In genomic region chr17:48106802-48107136, GRCh38 we compare ENCODE assay signal across 8 cellular contexts. TPM values are rescaled to one million over a fixed set of nuclear protein-coding genes. Genes with fewer than 3 reads are reported as not detected.
DNase-seq lines count a peak whose midpoint lies in the region; ATAC-seq and TF ChIP-seq lines count a peak whose summit lies in the region.

No MANE protein-coding gene starts in this region.

- no peak for DNase-seq in SK-N-SH
- DNase-seq in fibroblast of lung (ENCODE audit: low read depth in 2 of 2) = no peak
- DNase-seq in psoas muscle = no peak
- DNase-seq in NCI-H1105 (lab: John Stamatoyannopoulos, UW) = no peak
- DNase-seq in stimulated activated CD4-positive, alpha-beta T cell treated with anti-CD3 and anti-CD28 coated beads, Interleukin-4, amount 100 ng/mL, for 1 hour = no peak
- DNase-seq in NCI-H1694 (lab: John Stamatoyannopoulos, UW) = no peak
- no peak for DNase-seq in NCI-H524 treated with DMSO at 0.1 percent for 48 hours (lab: John Stamatoyannopoulos, UW)

- no peaks in the 10 kb centered on the region for H3K27me3 ChIP-seq in SK-N-SH (ENCODE audit: insufficient read depth)
- H3K27me3 ChIP-seq in fibroblast of lung (ENCODE audit: control insufficient read depth, insufficient read depth, low read length) = no peaks in the 10 kb centered on the region
- no peaks in the 10 kb centered on the region for H3K27me3 ChIP-seq in psoas muscle (ENCODE audit: insufficient read depth in 3 of 3, low read length in 2 of 3)

- no peak for ATAC-seq in psoas muscle

- H2AFZ ChIP-seq in SK-N-SH (ENCODE audit: low read depth) (peak overlapping the region; percentile 97), fibroblast of lung (ENCODE audit: low read length) (peak overlapping the region; percentile 99)

- H3F3A ChIP-seq in SK-N-SH (replicated peaks; ENCODE audit: insufficient read depth) = peaks cover 19% of the 10 kb centered on the region

- H3K9me3 ChIP-seq in ES-I3 (ENCODE audit: control insufficient read depth, insufficient read depth, low read length) = no peaks in the 10 kb centered on the region
- H3K9me3 ChIP-seq in SK-N-SH = no peaks in the 10 kb centered on the region
- H3K9me3 ChIP-seq in fibroblast of lung (ENCODE audit: control insufficient read depth, insufficient read depth, low read depth, low read length) = no peaks in the 10 kb centered on the region
- H3K9me3 ChIP-seq in psoas muscle = peaks cover 4% of the 10 kb centered on the region

- no peaks in the 10 kb centered on the region for H3K36me3 ChIP-seq in ES-I3 (ENCODE audit: insufficient read depth, low read length)
- H3K36me3 ChIP-seq in SK-N-SH (replicated peaks in 1 of 2; ENCODE audit: control insufficient read depth in 1 of 2, insufficient read depth in 2 of 2, low read length in 1 of 2) = no peaks in the 10 kb centered on the region
- H3K36me3 ChIP-seq in fibroblast of lung (ENCODE audit: control insufficient read depth, insufficient read depth, low read length) = no peaks in the 10 kb centered on the region
- no peaks in the 10 kb centered on the region for H3K36me3 ChIP-seq in psoas muscle (ENCODE audit: insufficient read depth in 1 of 2, low read depth in 1 of 2)

- TF ChIP-seq EP300 in SK-N-SH (IDR thresholded peaks at IDR 0.05; ENCODE audit: borderline replicate concordance in 1 of 2, low read depth in 1 of 2, low read length in 1 of 2) = no peak

- no peak for TF ChIP-seq RAD21 in SK-N-SH (IDR thresholded peaks at IDR 0.05; ENCODE audit: low read length)

- no peaks in the 10 kb centered on the region for H3K9me2 ChIP-seq in SK-N-SH

- 39% methylated on average over 13 of the region's 13 CpGs for WGBS in SK-N-SH (ENCODE audit: low lambda C conversion rate)
- WGBS in psoas muscle, 3 donors = 37 to 39% (median 39%) methylated on average over 13 of the region's 13 CpGs

- H3K27ac ChIP-seq in SK-N-SH (ENCODE audit: low read depth in 2 of 2, low read length in 1 of 2) (peak overlapping the region; percentile 76 to 92; a peak in 3 of 4 replicates), fibroblast of lung (ENCODE audit: insufficient read depth, low read length) (peak overlapping the region; percentile 62), psoas muscle (peak overlapping the region; percentile 98)

- H3K9ac ChIP-seq in ES-I3 (ENCODE audit: low read depth, low read length) (peak overlapping the region; percentile 94), SK-N-SH (peak overlapping the region; percentile 79), fibroblast of lung (ENCODE audit: insufficient read depth, low read length) (peak overlapping the region; percentile 81)

- POLR2A ChIA-PET in SK-N-SH (lab: Yijun Ruan, JAX) = interaction anchor here (1.4 kb wide), 1 partner anchor 9 kb away, joined by 4 read pairs; no protein-coding TSS in a partner anchor

- H3K4me3 ChIP-seq in SK-N-SH (ENCODE audit: low read depth in 2 of 2, low read length in 1 of 2) (peak overlapping the region; percentile 70 to 89), fibroblast of lung (replicated peaks in 1 of 4; ENCODE audit: control extremely low read depth in 1 of 4, insufficient read depth in 1 of 4, low read depth in 3 of 4, low read length in 4 of 4) (peak overlapping the region; percentile 70 to 97 (median 88)), psoas muscle (peak overlapping the region; percentile 96)

- H3K79me2 ChIP-seq in SK-N-SH (ENCODE audit: insufficient read depth) = peaks cover 42% of the 10 kb centered on the region
- H3K79me2 ChIP-seq in fibroblast of lung (ENCODE audit: control insufficient read depth, insufficient read depth, low read length) = peaks cover 34% of the 10 kb centered on the region

- no peak for TF ChIP-seq CTCF in SK-N-SH (IDR thresholded peaks at IDR 0.05)
- no peak for TF ChIP-seq CTCF in fibroblast of lung (conservative IDR thresholded peaks at IDR 0.05 in 1 of 2, IDR thresholded peaks at IDR 0.05 in 1 of 2; ENCODE audit: low read depth in 1 of 2, low read length in 2 of 2)
- TF ChIP-seq CTCF in psoas muscle (IDR thresholded peaks at IDR 0.05) = no peak

- intact Hi-C loops in psoas muscle (cut with DNase I) = loop anchor here in 1 of 2 donors (2.0 kb wide), 1 partner anchor 24 kb away; no protein-coding TSS in a partner anchor

- H4K20me1 ChIP-seq in SK-N-SH (ENCODE audit: insufficient read depth) (no peaks in the 10 kb centered on the region), fibroblast of lung (ENCODE audit: control insufficient read depth, extremely low read depth, insufficient read depth, low read length) (no peaks in the 10 kb centered on the region)

- H3K4me1 ChIP-seq in ES-I3 (ENCODE audit: insufficient read depth, low read length) (0 out of 2 replicates have a peak, but pooled peaks cover 5% of the 10 kb centered on the region), SK-N-SH (ENCODE audit: control insufficient read depth in 1 of 2, insufficient read depth in 2 of 2, low read depth in 1 of 2, low read length in 1 of 2) (peaks cover 4 to 7% of the 10 kb centered on the region in 2 experiments; a peak in 3 of 4 replicates), fibroblast of lung (ENCODE audit: control insufficient read depth, extremely low read depth, insufficient read depth, low read length) (peaks cover 6% of the 10 kb centered on the region), psoas muscle (peaks cover 23% of the 10 kb centered on the region)

- H3K4me2 ChIP-seq in SK-N-SH = peak overlapping the region; percentile 89
- peak overlapping the region; percentile 79 for H3K4me2 ChIP-seq in fibroblast of lung (ENCODE audit: extremely low read depth, insufficient read depth, low read length)

- CTCF ChIA-PET in SK-N-SH (lab: Yijun Ruan, JAX) = interaction anchor here (0.8 to 6.7 kb wide), 11 partner anchors 8 to 89 kb away, joined by 3 to 46 read pairs (median 5); partner anchors contain the start of gene COPZ2

TF ChIP-seq in SK-N-SH, 30 proteins besides CTCF, POLR2A, EP300 and RAD21:
- TF ChIP-seq FOSL2 (IDR thresholded peaks at IDR 0.05; ENCODE audit: borderline replicate concordance, low read depth) = no peak
- TF ChIP-seq, protein P1, sequence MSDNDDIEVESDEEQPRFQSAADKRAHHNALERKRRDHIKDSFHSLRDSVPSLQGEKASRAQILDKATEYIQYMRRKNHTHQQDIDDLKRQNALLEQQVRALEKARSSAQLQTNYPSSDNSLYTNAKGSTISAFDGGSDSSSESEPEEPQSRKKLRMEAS (IDR thresholded peaks at IDR 0.05; ENCODE audit: low read depth) = no peak
- no peak for TF ChIP-seq REST (IDR thresholded peaks at IDR 0.05; ENCODE audit: low read depth, low read length)
- no peak for TF ChIP-seq NRF1 (IDR thresholded peaks at IDR 0.05; ENCODE audit: low read depth, low read length)

RNA-seq across cellular contexts. Expression of gene SNX11, which starts 0.8 kb away (rescaled TPM):
- 19.0 and 31.6 TPM in 2 replicates for polyA plus RNA-seq in SK-N-SH (2012; rRNA removed)
- polyA plus RNA-seq in SK-N-SH (2012; cell fraction: cytosol; rRNA removed) = 15.3 and 22.1 TPM in 2 replicates
- polyA plus RNA-seq in SK-N-SH (2012; cell fraction: nucleus; rRNA removed) = 23.4 and 29.4 TPM in 2 replicates
- total RNA-seq in fibroblast of lung = 9.0 and 12.6 TPM in 2 replicates
- polyA plus RNA-seq in fibroblast of lung = 13.2 and 17.7 TPM in 2 replicates
- polyA plus RNA-seq in fibroblast of lung (2012) = 15.1 and 18.7 TPM in 2 replicates
- 15.9 and 24.2 TPM in 2 replicates for polyA minus RNA-seq in fibroblast of lung (ENCODE audit: low replicate concordance)
- total RNA-seq in psoas muscle = 10 to 100 TPM; 10.0 to 17.2 (median 12.3) TPM
- 10 to 100 TPM; 11.5 to 27.0 (median 25.7) TPM for polyA plus RNA-seq in psoas muscle

RNA-seq across cellular contexts. Expression of gene CBX1, which starts 5.5 kb away (rescaled TPM):
- polyA plus RNA-seq in SK-N-SH (2012; rRNA removed) = 102 and 112 TPM in 2 replicates
- polyA plus RNA-seq in SK-N-SH (2012; cell fraction: cytosol; rRNA removed) = 157 and 183 TPM in 2 replicates
- 27.3 and 37.1 TPM in 2 replicates for polyA plus RNA-seq in SK-N-SH (2012; cell fraction: nucleus; rRNA removed)
- total RNA-seq in fibroblast of lung = 44.9 and 50.4 TPM in 2 replicates
- polyA plus RNA-seq in fibroblast of lung = 64.8 and 68.1 TPM in 2 replicates
- 78.7 and 95.1 TPM in 2 replicates for polyA plus RNA-seq in fibroblast of lung (2012)
- polyA minus RNA-seq in fibroblast of lung (ENCODE audit: low replicate concordance) = 3.5 and 7.2 TPM in 2 replicates
- 10 to 100 TPM; 28.9 to 39.6 (median 35.5) TPM for total RNA-seq in psoas muscle
- polyA plus RNA-seq in psoas muscle = 10 to 100 TPM; 26.6 to 69.6 (median 34.8) TPM

RNA-seq across cellular contexts. Expression of gene NFE2L1, which starts 58.6 kb away (rescaled TPM):
- 159 and 174 TPM in 2 replicates for polyA plus RNA-seq in SK-N-SH (2012; rRNA removed)
- 128 and 192 TPM in 2 replicates for polyA plus RNA-seq in SK-N-SH (2012; cell fraction: cytosol; rRNA removed)
- polyA plus RNA-seq in SK-N-SH (2012; cell fraction: nucleus; rRNA removed) = 135 and 166 TPM in 2 replicates
- total RNA-seq in fibroblast of lung = 90.4 and 162 TPM in 2 replicates
- polyA plus RNA-seq in fibroblast of lung = 170 and 200 TPM in 2 replicates
- polyA plus RNA-seq in fibroblast of lung (2012) = 119 and 162 TPM in 2 replicates
- polyA minus RNA-seq in fibroblast of lung (ENCODE audit: low replicate concordance) = 172 and 227 TPM in 2 replicates
- total RNA-seq in psoas muscle = 1,000 to 10,000 TPM in 3 of 4 donors, 100 to 1,000 TPM in 1; 990 to 1,423 (median 1,174) TPM
- polyA plus RNA-seq in psoas muscle = 1,000 to 10,000 TPM in 1 of 3 donors, 100 to 1,000 TPM in 2; 308 to 1,601 (median 620) TPM
